8 cellular contexts compared by ENCODE assay signal in genomic region chr5:157743163-157744054, GRCh38. TPM values are rescaled to one million over a fixed set of nuclear protein-coding genes. Genes with fewer than 3 reads are reported as not detected.
DNase-seq lines count a peak whose midpoint lies in the region; ATAC-seq, FAIRE-seq and TF ChIP-seq lines count a peak whose summit lies in the region.

TSS of gene LSM11 (plus strand) at chr5:157743712. CDS start at chr5:157743751, 39 bp downstream.

- FAIRE-seq in bronchial epithelial cell (lab: Jason Lieb, UNC): no peak

- peaks cover 2% of the 10 kb centered on the region for H3K36me3 ChIP-seq in bronchial epithelial cell (ENCODE audit: control insufficient read depth, insufficient read depth, low read length)

- TF ChIP-seq CTCF in AG09309 (IDR thresholded peaks at IDR 0.05; ENCODE audit: control insufficient read depth, insufficient read depth, low read depth, low read length, missing control alignments): peak; percentile 81
- peak; percentile 99 for TF ChIP-seq CTCF in WI38 (IDR thresholded peaks at IDR 0.05; ENCODE audit: low read depth, low read length)
- TF ChIP-seq CTCF in bronchial epithelial cell (IDR thresholded peaks at IDR 0.05; ENCODE audit: insufficient read depth, low read length, severe bottlenecking): peak; percentile 99

- ATAC-seq in GM18870 (IDR thresholded peaks at IDR 0.05; ENCODE audit: unreplicated experiment) (peak; percentile 68), HG03103 (IDR thresholded peaks at IDR 0.05; ENCODE audit: low read depth, unreplicated experiment) (peak; percentile 91)

- DNase-seq in AG09309 (ENCODE audit: low read depth): peak; percentile 27
- peak; percentile 53 for DNase-seq in NCI-H2171 (lab: John Stamatoyannopoulos, UW)
- DNase-seq in bronchial epithelial cell (ENCODE audit: low read depth): peak; percentile 75
- DNase-seq in iris pigment epithelial cell (ENCODE audit: low read depth): peak; percentile 77
- peak; percentile 91 for DNase-seq in stimulated activated CD4-positive, alpha-beta T cell treated with anti-CD3 and anti-CD28 coated beads, Interleukin-12 subunit alpha, Interleukin-12 subunit beta, amount 100 ng/mL, for 4 hours

- no peaks in the 10 kb centered on the region for H3K27me3 ChIP-seq in bronchial epithelial cell (ENCODE audit: control insufficient read depth, insufficient read depth, low read length)

- H3K4me3 ChIP-seq in AG09309 (ENCODE audit: control insufficient read depth, low read depth, low read length) (peak within 1 kb of the TSS; percentile 71), WI38 (ENCODE audit: low read depth, low read length) (peak within 1 kb of the TSS; percentile 79), bronchial epithelial cell (ENCODE audit: low read depth, low read length) (peak within 1 kb of the TSS; percentile 73)

RNA-seq across cellular contexts. Expression of gene LSM11, which starts in this region (rescaled TPM):
- 2.9 and 4.5 TPM in 2 replicates for total RNA-seq in bronchial epithelial cell

Comparison
In these comparisons a context has a peak if more than half of its experiments do, and no peak if none do; other contexts are left out.
1. Peak in every context shown above with its lines: DNase-seq, ATAC-seq and H3K4me3 ChIP-seq.
2. DNase-seq: peak in every context shown above with its lines; median percentile 91 in stimulated activated CD4-positive, alpha-beta T cell treated with anti-CD3 and anti-CD28 coated beads, Interleukin-12 subunit alpha, Interleukin-12 subunit beta, amount 100 ng/mL, for 4 hours; 77 in iris pigment epithelial cell; 75 in bronchial epithelial cell; 53 in NCI-H2171; 27 in AG09309.